8 cellular contexts compared by ENCODE assay signal in the genomic region with DNA sequence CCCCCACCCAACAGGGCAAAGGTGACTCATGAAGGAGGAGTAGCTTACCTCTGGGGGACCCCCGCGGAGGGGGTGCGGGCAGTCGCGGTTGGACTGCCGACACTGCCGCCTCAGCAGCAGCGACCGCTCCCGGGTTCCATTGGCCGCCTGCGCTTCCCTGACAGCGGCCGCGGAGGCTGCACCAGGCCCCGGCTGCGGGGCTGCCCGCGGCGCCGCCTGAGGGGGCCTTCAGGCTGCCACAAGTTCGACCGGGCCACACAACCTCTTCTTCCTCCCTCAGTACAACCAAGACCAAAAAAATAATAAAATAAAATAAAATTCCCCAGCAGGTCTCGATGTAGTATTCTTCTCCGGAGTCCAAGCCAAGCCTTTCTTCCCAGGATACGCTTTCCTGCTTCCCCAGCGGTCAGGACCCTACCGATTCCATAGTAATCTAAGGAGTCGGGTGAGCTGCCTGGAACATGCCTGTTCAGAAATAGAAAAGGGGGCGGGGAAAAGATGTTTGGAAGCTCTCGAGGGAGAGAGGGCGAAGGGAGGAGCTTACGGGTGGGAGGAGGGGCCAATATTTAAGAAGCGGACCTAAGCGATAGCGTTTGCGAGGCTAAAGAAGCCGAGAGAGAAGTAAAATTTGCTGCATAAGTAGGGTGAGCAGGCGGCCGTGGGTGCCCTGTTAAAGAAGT. TPM values are rescaled to one million over a fixed set of nuclear protein-coding genes. Genes with fewer than 3 reads are reported as not detected.
DNase-seq lines count a peak whose midpoint lies in the region; TF ChIP-seq lines count a peak whose summit lies in the region.

A gene (minus strand): TSS at position 194 of the 680 bp plus-strand sequence. CDS start 10,935 bp downstream, outside the sequence.

- H3K9ac ChIP-seq in SK-N-MC (ENCODE audit: insufficient read length) (peak within 1 kb of the TSS; percentile 98), neural progenitor cell (peak within 1 kb of the TSS; percentile 92), stomach smooth muscle (ENCODE audit: low read length in 2 of 2) (peak within 1 kb of the TSS; percentile 84 to 94)

- TF ChIP-seq CTCF in HEK293 (tag by site-specific recombination; IDR thresholded peaks at IDR 0.05) (no peak), neural progenitor cell (IDR thresholded peaks at IDR 0.05) (no peak)

- H2AFZ ChIP-seq in neural progenitor cell (replicated peaks), result peak within 1 kb of the TSS; percentile 90

- H3K9me3 ChIP-seq in HEK293 (ENCODE audit: control insufficient read depth, insufficient read depth, low read depth, low read length), result no peaks in the 10 kb centered on the region
- H3K9me3 ChIP-seq in SK-N-MC (ENCODE audit: low read depth, low read length), result no peaks in the 10 kb centered on the region
- no peaks in the 10 kb centered on the region for H3K9me3 ChIP-seq in neural progenitor cell (ENCODE audit: low read depth)
- no peaks in the 10 kb centered on the region for H3K9me3 ChIP-seq in stomach smooth muscle (ENCODE audit: control insufficient read depth in 2 of 2, low read length in 2 of 2)

- H3K4me1 ChIP-seq in HEK293 (ENCODE audit: control insufficient read depth, insufficient read depth, low read length) (peaks cover 3% of the 10 kb centered on the region; the same call in 1 of the 2 replicates), neural progenitor cell (peaks cover 10% of the 10 kb centered on the region), stomach smooth muscle (ENCODE audit: control insufficient read depth, insufficient read depth, low read length) (peaks cover 35% of the 10 kb centered on the region)

- H3K4me3 Mint-ChIP-seq in activated naive CD4-positive, alpha-beta T cell treated with anti-CD3 and anti-CD28 coated beads for 36 hours, result peak within 1 kb of the TSS; percentile 93
- H3K4me3 Mint-ChIP-seq in neural progenitor cell, result peak within 1 kb of the TSS; percentile 92

- peaks cover 35% of the 10 kb centered on the region for H3K4me1 Mint-ChIP-seq in activated naive CD4-positive, alpha-beta T cell treated with anti-CD3 and anti-CD28 coated beads for 36 hours (ENCODE audit: low read depth)
- peaks cover 22% of the 10 kb centered on the region for H3K4me1 Mint-ChIP-seq in neural progenitor cell

- CTCF ChIA-PET in HEK293 (lab: Yijun Ruan, JAX), result interaction anchor here (0.5 to 7.4 kb wide), 11 partner anchors 10 to 549 kb away, joined by 3 to 63 read pairs (median 3); a partner anchor contains a TSS
- CTCF ChIA-PET in activated naive CD4-positive, alpha-beta T cell treated with anti-CD3 and anti-CD28 coated beads for 36 hours (lab: Charles Lee), result interaction anchor here (0.6 to 5.2 kb wide), 8 partner anchors 11 to 134 kb away, joined by 3 to 49 read pairs (median 4); no protein-coding TSS in a partner anchor

- DNase-seq in ELF-1 (ENCODE audit: low read depth, low spot score) (peak; percentile 98), NCI-H1048 (lab: John Stamatoyannopoulos, UW) (peak; percentile 99), SK-N-MC (ENCODE audit: low read depth, low spot score) (peak; percentile 97), foreskin melanocyte (peak; percentile 97), neural progenitor cell (ENCODE audit: low spot score) (peak; percentile 99)
- DNase-seq in activated naive CD4-positive, alpha-beta T cell treated with anti-CD3 and anti-CD28 coated beads for 36 hours, result peak; percentile 96

- peaks cover 4 to 35% of the 10 kb centered on the region in 2 experiments for H3K36me3 ChIP-seq in HEK293 (ENCODE audit: control insufficient read depth in 2 of 2, insufficient read depth in 1 of 2, low read length in 2 of 2)
- H3K36me3 ChIP-seq in SK-N-MC (ENCODE audit: insufficient read depth, low read length), result peaks cover 19% of the 10 kb centered on the region
- no peaks in the 10 kb centered on the region for H3K36me3 ChIP-seq in neural progenitor cell
- H3K36me3 ChIP-seq in stomach smooth muscle (ENCODE audit: control insufficient read depth in 2 of 2, insufficient read depth in 2 of 2, low read length in 2 of 2), result peaks cover under 1 to 14% of the 10 kb centered on the region in 2 donors

- H3K4me3 ChIP-seq in HEK293 (ENCODE audit: low read depth, low read length), result peak within 1 kb of the TSS; percentile 83
- peak within 1 kb of the TSS; percentile 87 for H3K4me3 ChIP-seq in SK-N-MC
- peak within 1 kb of the TSS; percentile 64 for H3K4me3 ChIP-seq in neural progenitor cell
- H3K4me3 ChIP-seq in stomach smooth muscle (ENCODE audit: low read length in 2 of 2), result peak within 1 kb of the TSS; percentile 91 to 92

- H3K27ac ChIP-seq in HEK293 (ENCODE audit: extremely low read depth, low read depth, low read length) (peak within 1 kb of the TSS; percentile 85), SK-N-MC (peak within 1 kb of the TSS; percentile 98), neural progenitor cell (peak within 1 kb of the TSS; percentile 98), stomach smooth muscle (ENCODE audit: low read length) (peak within 1 kb of the TSS; percentile 91)

- H3K27ac Mint-ChIP-seq in activated naive CD4-positive, alpha-beta T cell treated with anti-CD3 and anti-CD28 coated beads for 36 hours, result peak within 1 kb of the TSS; percentile 96
- H3K27ac Mint-ChIP-seq in neural progenitor cell, result peak within 1 kb of the TSS; percentile 100

- POLR2A ChIA-PET in HEK293 (lab: Yijun Ruan, JAX), result interaction anchor here (0.6 to 7.8 kb wide), 18 partner anchors 9 to 1058 kb away, joined by 3 to 56 read pairs (median 6); a partner anchor contains a TSS

- H3K27me3 ChIP-seq in neural progenitor cell (no peaks in the 10 kb centered on the region), stomach smooth muscle (ENCODE audit: control insufficient read depth in 1 of 2, insufficient read depth in 2 of 2, low read length in 2 of 2) (no peaks in the 10 kb centered on the region)

- H3K36me3 Mint-ChIP-seq in activated naive CD4-positive, alpha-beta T cell treated with anti-CD3 and anti-CD28 coated beads for 36 hours (ENCODE audit: low read depth), result peaks cover 17% of the 10 kb centered on the region
- H3K36me3 Mint-ChIP-seq in neural progenitor cell, result peaks cover 8% of the 10 kb centered on the region

- no peaks in the 10 kb centered on the region for H3K27me3 Mint-ChIP-seq in activated naive CD4-positive, alpha-beta T cell treated with anti-CD3 and anti-CD28 coated beads for 36 hours (ENCODE audit: low read depth)
- peaks cover 4% of the 10 kb centered on the region for H3K27me3 Mint-ChIP-seq in neural progenitor cell (ENCODE audit: insufficient read depth, low read depth)

- no peaks in the 10 kb centered on the region for H4K20me1 ChIP-seq in neural progenitor cell (ENCODE audit: low read depth)

- H3F3A ChIP-seq in neural progenitor cell (ENCODE audit: low read depth), result peaks cover 12% of the 10 kb centered on the region

- intact Hi-C loops in activated naive CD4-positive, alpha-beta T cell treated with anti-CD3 and anti-CD28 coated beads for 36 hours (cut with micrococcal nuclease), result loop anchor here (1.0 to 5.0 kb wide), 11 partner anchors 14 to 698 kb away; a partner anchor contains a TSS

- H3K9me3 Mint-ChIP-seq in activated naive CD4-positive, alpha-beta T cell treated with anti-CD3 and anti-CD28 coated beads for 36 hours, result no peaks in the 10 kb centered on the region
- H3K9me3 Mint-ChIP-seq in neural progenitor cell, result no peaks in the 10 kb centered on the region

- peaks cover 33% of the 10 kb centered on the region for H3K79me2 ChIP-seq in neural progenitor cell (ENCODE audit: low read depth)

- peak within 1 kb of the TSS; percentile 86 for H3K4me2 ChIP-seq in neural progenitor cell

TF ChIP-seq in HEK293, 187 proteins besides CTCF, POLR2A, EP300 and RAD21 (continues in another document):
- TF ChIP-seq, protein P1, sequence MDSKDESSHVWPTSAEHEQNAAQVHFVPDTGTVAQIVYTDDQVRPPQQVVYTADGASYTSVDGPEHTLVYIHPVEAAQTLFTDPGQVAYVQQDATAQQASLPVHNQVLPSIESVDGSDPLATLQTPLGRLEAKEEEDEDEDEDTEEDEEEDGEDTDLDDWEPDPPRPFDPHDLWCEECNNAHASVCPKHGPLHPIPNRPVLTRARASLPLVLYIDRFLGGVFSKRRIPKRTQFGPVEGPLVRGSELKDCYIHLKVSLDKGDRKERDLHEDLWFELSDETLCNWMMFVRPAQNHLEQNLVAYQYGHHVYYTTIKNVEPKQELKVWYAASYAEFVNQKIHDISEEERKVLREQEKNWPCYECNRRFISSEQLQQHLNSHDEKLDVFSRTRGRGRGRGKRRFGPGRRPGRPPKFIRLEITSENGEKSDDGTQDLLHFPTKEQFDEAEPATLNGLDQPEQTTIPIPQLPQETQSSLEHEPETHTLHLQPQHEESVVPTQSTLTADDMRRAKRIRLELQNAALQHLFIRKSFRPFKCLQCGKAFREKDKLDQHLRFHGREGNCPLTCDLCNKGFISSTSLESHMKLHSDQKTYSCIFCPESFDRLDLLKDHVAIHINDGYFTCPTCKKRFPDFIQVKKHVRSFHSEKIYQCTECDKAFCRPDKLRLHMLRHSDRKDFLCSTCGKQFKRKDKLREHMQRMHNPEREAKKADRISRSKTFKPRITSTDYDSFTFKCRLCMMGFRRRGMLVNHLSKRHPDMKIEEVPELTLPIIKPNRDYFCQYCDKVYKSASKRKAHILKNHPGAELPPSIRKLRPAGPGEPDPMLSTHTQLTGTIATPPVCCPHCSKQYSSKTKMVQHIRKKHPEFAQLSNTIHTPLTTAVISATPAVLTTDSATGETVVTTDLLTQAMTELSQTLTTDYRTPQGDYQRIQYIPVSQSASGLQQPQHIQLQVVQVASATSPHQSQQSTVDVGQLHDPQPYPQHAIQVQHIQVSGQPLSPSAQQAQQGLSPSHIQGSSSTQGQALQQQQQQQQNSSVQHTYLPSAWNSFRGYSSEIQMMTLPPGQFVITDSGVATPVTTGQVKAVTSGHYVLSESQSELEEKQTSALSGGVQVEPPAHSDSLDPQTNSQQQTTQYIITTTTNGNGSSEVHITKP (tag by site-specific recombination; IDR thresholded peaks at IDR 0.05), result peak; percentile 61; the same call in 1 of the 2 replicates
- TF ChIP-seq ZNF658 (tag by site-specific recombination; IDR thresholded peaks at IDR 0.05) (no peak), ZNF623 (tag by site-specific recombination; IDR thresholded peaks at IDR 0.05) (peak; percentile 21; the same call in 1 of the 2 replicates)

RNA-seq across cellular contexts. Expression of the gene that starts here (rescaled TPM):
- total RNA-seq in activated naive CD4-positive, alpha-beta T cell treated with anti-CD3 and anti-CD28 coated beads for 36 hours, result 10 to 100 TPM; 64.1 to 69.2 TPM
- 19.0 and 33.5 TPM in 2 replicates for total RNA-seq in neural progenitor cell (ENCODE audit: low replicate concordance)

Comparison
In these comparisons a context has a peak if more than half of its experiments do, and no peak if none do; other contexts are left out.
1. Peak in every context shown above with its lines: DNase-seq, H3K4me3 ChIP-seq and H3K27ac ChIP-seq.